In genomic region chr2:27587025-27587424, GRCh38 we compare ENCODE assay signal across 22 cellular contexts. TPM values are rescaled to one million over a fixed set of nuclear protein-coding genes. Genes with fewer than 3 reads are reported as not detected.
DNase-seq lines count a peak whose midpoint lies in the region; ATAC-seq and TF ChIP-seq lines count a peak whose summit lies in the region.
"Had no signal": no experiment of that assay in that cellular context is flagged by ENCODE, and none has a peak within 500 bp of the region (broad histone marks: within the 10 kb centered on the region; RNA-seq: fewer than 3 reads in every experiment).

No MANE protein-coding gene starts in this region.

- no peak for TF ChIP-seq CTCF in esophagus muscularis mucosa (IDR thresholded peaks at IDR 0.05)

- WGBS in esophagus muscularis mucosa = 94% methylated on average over 2 of the region's 2 CpGs
- WGBS in aorta, 2 donors = 92 to 98% methylated on average over 2 of the region's 2 CpGs

- no peak overlapping the region for H3K4me3 Mint-ChIP-seq in activated CD4-positive, alpha-beta T cell treated with anti-CD3 and anti-CD28 coated beads, Interleukin-2, amount 10 ng/mL, durations not matched to agents 7 days and 5 days
- H3K4me3 Mint-ChIP-seq: activated naive CD8-positive, alpha-beta T cell treated with anti-CD3 and anti-CD28 coated beads, Interleukin-2, amount 10 ng/mL, durations not matched to agents 7 days and 5 days; endodermal cell; mesothelial cell of epicardium had no signal

- H3K36me3 Mint-ChIP-seq in activated CD4-positive, alpha-beta T cell treated with anti-CD3 and anti-CD28 coated beads, Interleukin-2, amount 10 ng/mL, durations not matched to agents 7 days and 5 days (ENCODE audit: low read depth) = peaks cover 67% of the 10 kb centered on the region

- H3K36me3 ChIP-seq in esophagus muscularis mucosa = no peaks in the 10 kb centered on the region
- H3K36me3 ChIP-seq in aorta (ENCODE audit: control insufficient read depth in 1 of 2, insufficient read depth in 2 of 2, low read length in 1 of 2) = no peaks in the 10 kb centered on the region
- H3K36me3 ChIP-seq: colonic mucosa had no signal

- peaks cover 62% of the 10 kb centered on the region for H3K4me1 Mint-ChIP-seq in activated CD4-positive, alpha-beta T cell treated with anti-CD3 and anti-CD28 coated beads, Interleukin-2, amount 10 ng/mL, durations not matched to agents 7 days and 5 days

- TF ChIP-seq EP300 in esophagus muscularis mucosa (IDR thresholded peaks at IDR 0.05) = no peak

- intact Hi-C loops in esophagus muscularis mucosa (cut with DNase I) = no loop called here
- intact Hi-C loops in aorta (cut with DNase I) = loop anchor here in 1 of 2 donors (10.0 kb wide), 1 partner anchor 92 kb away; the partner anchor contains the start of genes FNDC4 and GCKR

- H3K27ac Mint-ChIP-seq in activated CD4-positive, alpha-beta T cell treated with anti-CD3 and anti-CD28 coated beads, Interleukin-2, amount 10 ng/mL, durations not matched to agents 7 days and 5 days = no peak overlapping the region
- H3K27ac Mint-ChIP-seq: activated naive CD8-positive, alpha-beta T cell treated with anti-CD3 and anti-CD28 coated beads, Interleukin-2, amount 10 ng/mL, durations not matched to agents 7 days and 5 days; brain; endodermal cell; mesothelial cell of epicardium; progenitor cell of endocrine pancreas had no signal

- no peak for ATAC-seq in aorta (ENCODE audit: low FRiP score)

- POLR2A ChIA-PET in activated CD4-positive, alpha-beta T cell treated with anti-CD3 and anti-CD28 coated beads, Interleukin-2, amount 10 ng/mL, durations not matched to agents 7 days and 5 days (lab: Charles Lee) = no interaction called here

- CTCF ChIA-PET in activated CD4-positive, alpha-beta T cell treated with anti-CD3 and anti-CD28 coated beads, Interleukin-2, amount 10 ng/mL, durations not matched to agents 7 days and 5 days (lab: Charles Lee) = interaction anchor here (0.7 to 1.3 kb wide), 3 partner anchors 10 to 238 kb away, joined by 3 to 4 read pairs (median 3); no protein-coding TSS in a partner anchor

- no peaks in the 10 kb centered on the region for H3K27me3 Mint-ChIP-seq in activated CD4-positive, alpha-beta T cell treated with anti-CD3 and anti-CD28 coated beads, Interleukin-2, amount 10 ng/mL, durations not matched to agents 7 days and 5 days
- H3K27me3 Mint-ChIP-seq: activated naive CD8-positive, alpha-beta T cell treated with anti-CD3 and anti-CD28 coated beads, Interleukin-2, amount 10 ng/mL, durations not matched to agents 7 days and 5 days; progenitor cell of endocrine pancreas had no signal

- H3K4me3 ChIP-seq in esophagus muscularis mucosa (no peak overlapping the region), aorta (ENCODE audit: low read length in 2 of 2) (no peak overlapping the region)
- H3K4me3 ChIP-seq: colonic mucosa had no signal

- no peaks in the 10 kb centered on the region for H3K27me3 ChIP-seq in esophagus muscularis mucosa
- no peaks in the 10 kb centered on the region for H3K27me3 ChIP-seq in aorta (ENCODE audit: control insufficient read depth in 1 of 2, insufficient read depth in 2 of 2, low read length in 1 of 2)
- H3K27me3 ChIP-seq: colonic mucosa had no signal

- peaks cover 17 to 32% (median 28%) of the 10 kb centered on the region in 4 donors for H3K4me1 ChIP-seq in esophagus muscularis mucosa
- peaks cover 0 to 3% of the 10 kb centered on the region in 2 donors for H3K4me1 ChIP-seq in aorta (ENCODE audit: control insufficient read depth in 1 of 2, insufficient read depth in 2 of 2, low read length in 2 of 2)
- H3K4me1 ChIP-seq: colonic mucosa had no signal

- H3K9me3 ChIP-seq in esophagus muscularis mucosa (peaks cover 0 to 22% (median 10%) of the 10 kb centered on the region in 4 donors), aorta (ENCODE audit: control insufficient read depth, low read length) (no peaks in the 10 kb centered on the region)
- H3K9me3 ChIP-seq: colonic mucosa had no signal

- H3K27ac ChIP-seq in esophagus muscularis mucosa (replicated peaks in 1 of 4) (no peak overlapping the region), aorta (ENCODE audit: low read depth in 1 of 2, low read length in 2 of 2) (no peak overlapping the region)
- H3K27ac ChIP-seq: colonic mucosa, KMS-11 had no signal

- TF ChIP-seq POLR2A in esophagus muscularis mucosa (IDR thresholded peaks at IDR 0.05; ENCODE audit: low read depth) = no peak

- peak; percentile 20 for DNase-seq in activated CD4-positive, alpha-beta T cell treated with anti-CD3 and anti-CD28 coated beads for 48 hours
- DNase-seq in activated CD4-positive, alpha-beta T cell treated with anti-CD3 and anti-CD28 coated beads, Interleukin-2, amount 10 ng/mL, durations not matched to agents 7 days and 5 days = no peak
- peak; percentile 1 for DNase-seq in stimulated activated naive CD4-positive, alpha-beta T cell treated with Interleukin-2 at 50 U/mL for 16 hours (lab: John Stamatoyannopoulos, UW)
- DNase-seq in stimulated activated naive CD4-positive, alpha-beta T cell (lab: John Stamatoyannopoulos, UW) = no peak
- DNase-seq in esophagus muscularis mucosa (ENCODE audit: extremely low spot score) (peak; percentile 37), aorta (no peak), NCI-H1105 treated with DMSO at 0.1 percent for 48 hours (lab: John Stamatoyannopoulos, UW) (no peak), A172 (ENCODE audit: low spot score) (no peak)
- DNase-seq: 8988T; activated naive CD8-positive, alpha-beta T cell treated with anti-CD3 and anti-CD28 coated beads, Interleukin-2, amount 10 ng/mL, durations not matched to agents 7 days and 5 days; colonic mucosa; endodermal cell; glutamatergic neuron; H7; NCI-H187 treated with DMSO at 0.1 percent for 48 hours; NCI-H82; OCI-M1; SHP77 treated with DMSO at 0.1 percent for 48 hours had no signal

- H3K9me3 Mint-ChIP-seq in activated CD4-positive, alpha-beta T cell treated with anti-CD3 and anti-CD28 coated beads, Interleukin-2, amount 10 ng/mL, durations not matched to agents 7 days and 5 days = peaks cover 18% of the 10 kb centered on the region

RNA-seq across cellular contexts. Expression of gene ZNF512, which starts 4.2 kb away (rescaled TPM):
- 10 to 100 TPM; 42.3 to 51.5 TPM for total RNA-seq in activated CD4-positive, alpha-beta T cell treated with anti-CD3 and anti-CD28 coated beads, Interleukin-2, amount 10 ng/mL, durations not matched to agents 7 days and 5 days
- total RNA-seq in esophagus muscularis mucosa = 10 to 100 TPM; 29.5 to 39.3 (median 33.7) TPM
- total RNA-seq in aorta = 10 to 100 TPM; 29.5 to 41.7 TPM
- polyA plus RNA-seq in aorta = 10 to 100 TPM; 12.1 to 21.2 TPM
- 14.8 and 16.7 TPM in 2 replicates for total RNA-seq in A172 (2014; rRNA removed; shearing (Covaris generic))

RNA-seq across cellular contexts. Expression of gene CCDC121, which starts 41.8 kb away (rescaled TPM):
- 1 to 10 TPM in 1 of 2 experiments, under 1 TPM in 1; 1.00 to 1.2 TPM for total RNA-seq in activated CD4-positive, alpha-beta T cell treated with anti-CD3 and anti-CD28 coated beads, Interleukin-2, amount 10 ng/mL, durations not matched to agents 7 days and 5 days
- total RNA-seq in esophagus muscularis mucosa (1 to 10 TPM; 2.7 to 6.2 (median 5.2) TPM), aorta (1 to 10 TPM; 2.2 to 3.6 TPM)
- polyA plus RNA-seq in aorta = 1 to 10 TPM; 2.4 to 4.5 TPM
- 1.6 and 6.5 TPM in 2 replicates for total RNA-seq in A172 (2014; rRNA removed; shearing (Covaris generic))

RNA-seq across cellular contexts. Expression of gene GPN1, which starts 41.8 kb away (rescaled TPM):
- 10 to 100 TPM; 36.3 to 44.1 TPM for total RNA-seq in activated CD4-positive, alpha-beta T cell treated with anti-CD3 and anti-CD28 coated beads, Interleukin-2, amount 10 ng/mL, durations not matched to agents 7 days and 5 days
- 10 to 100 TPM; 18.8 to 28.1 (median 22.7) TPM for total RNA-seq in esophagus muscularis mucosa
- 10 to 100 TPM; 16.4 to 21.9 TPM for total RNA-seq in aorta
- polyA plus RNA-seq in aorta = 10 to 100 TPM; 20.5 to 24.8 TPM
- total RNA-seq in A172 (2014; rRNA removed; shearing (Covaris generic)) = 76.1 and 91.6 TPM in 2 replicates

Comparison
In these comparisons a context has a peak if more than half of its experiments do, and no peak if none do; other contexts are left out.
1. DNase-seq: peak in activated CD4-positive, alpha-beta T cell treated with anti-CD3 and anti-CD28 coated beads for 48 hours (single experiment), stimulated activated naive CD4-positive, alpha-beta T cell treated with Interleukin-2 at 50 U/mL for 16 hours (single experiment) and esophagus muscularis mucosa (single experiment); none in activated CD4-positive, alpha-beta T cell treated with anti-CD3 and anti-CD28 coated beads, Interleukin-2, amount 10 ng/mL, durations not matched to agents 7 days and 5 days (single experiment), stimulated activated naive CD4-positive, alpha-beta T cell (0 of 6), aorta (0 of 2), NCI-H1105 treated with DMSO at 0.1 percent for 48 hours (single experiment) and A172 (single experiment).